ENCODE assay signal across 1 cellular context in the genomic region with DNA sequence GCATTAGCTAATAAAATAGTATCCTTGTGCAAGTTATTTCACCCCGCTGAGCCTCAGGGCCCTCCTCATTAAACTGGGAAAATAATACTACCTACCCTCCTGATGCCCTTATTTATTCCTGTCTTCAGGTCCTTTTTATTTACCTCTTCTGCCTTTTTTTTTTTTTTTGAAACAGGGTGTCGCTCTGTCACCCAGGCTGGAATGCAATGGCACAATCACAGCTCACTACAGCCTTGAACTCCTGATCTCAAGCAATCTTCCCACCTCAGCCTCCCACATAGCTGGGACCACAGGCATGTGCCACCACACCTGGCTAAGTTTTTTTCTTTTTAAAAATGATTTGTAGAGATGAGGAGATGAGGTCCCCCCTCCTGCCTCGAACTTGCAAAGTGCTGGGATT.
TF ChIP-seq lines count a peak whose summit lies in the region.

No MANE protein-coding gene starts in this region.

TF ChIP-seq in HepG2, 621 proteins besides CTCF, POLR2A, EP300 and RAD21:
- TF ChIP-seq, protein P1, sequence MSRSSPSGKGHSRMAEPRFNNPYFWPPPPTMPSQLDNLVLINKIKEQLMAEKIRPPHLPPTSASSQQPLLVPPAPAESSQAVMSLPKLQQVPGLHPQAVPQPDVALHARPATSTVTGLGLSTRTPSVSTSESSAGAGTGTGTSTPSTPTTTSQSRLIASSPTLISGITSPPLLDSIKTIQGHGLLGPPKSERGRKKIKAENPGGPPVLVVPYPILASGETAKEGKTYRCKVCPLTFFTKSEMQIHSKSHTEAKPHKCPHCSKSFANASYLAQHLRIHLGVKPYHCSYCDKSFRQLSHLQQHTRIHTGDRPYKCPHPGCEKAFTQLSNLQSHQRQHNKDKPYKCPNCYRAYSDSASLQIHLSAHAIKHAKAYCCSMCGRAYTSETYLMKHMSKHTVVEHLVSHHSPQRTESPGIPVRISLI (CRISPR knock-in tag; IDR thresholded peaks at IDR 0.05; ENCODE audit: borderline replicate concordance): peak; percentile 77
- TF ChIP-seq GFI1 (CRISPR knock-in tag; IDR thresholded peaks at IDR 0.05; ENCODE audit: borderline replicate concordance) (peak; percentile 74), ZNF232 (CRISPR knock-in tag; IDR thresholded peaks at IDR 0.05; ENCODE audit: borderline replicate concordance) (no peak), RORA (CRISPR knock-in tag; IDR thresholded peaks at IDR 0.05) (no peak), TEAD3 (CRISPR knock-in tag; optimal IDR thresholded peaks at IDR 0.05; ENCODE audit: borderline replicate concordance) (peak; percentile 83), RARA (CRISPR knock-in tag; IDR thresholded peaks at IDR 0.05) (peak; percentile 67), HNF4A (CRISPR knock-in tag; IDR thresholded peaks at IDR 0.05) (peak; percentile 29), NR2F2 (IDR thresholded peaks at IDR 0.05; ENCODE audit: borderline replicate concordance, low read depth) (0 out of 2 replicates have a peak, but pooled peaks have one; percentile 17)
